18 cellular contexts compared by ENCODE assay signal in the genomic region with DNA sequence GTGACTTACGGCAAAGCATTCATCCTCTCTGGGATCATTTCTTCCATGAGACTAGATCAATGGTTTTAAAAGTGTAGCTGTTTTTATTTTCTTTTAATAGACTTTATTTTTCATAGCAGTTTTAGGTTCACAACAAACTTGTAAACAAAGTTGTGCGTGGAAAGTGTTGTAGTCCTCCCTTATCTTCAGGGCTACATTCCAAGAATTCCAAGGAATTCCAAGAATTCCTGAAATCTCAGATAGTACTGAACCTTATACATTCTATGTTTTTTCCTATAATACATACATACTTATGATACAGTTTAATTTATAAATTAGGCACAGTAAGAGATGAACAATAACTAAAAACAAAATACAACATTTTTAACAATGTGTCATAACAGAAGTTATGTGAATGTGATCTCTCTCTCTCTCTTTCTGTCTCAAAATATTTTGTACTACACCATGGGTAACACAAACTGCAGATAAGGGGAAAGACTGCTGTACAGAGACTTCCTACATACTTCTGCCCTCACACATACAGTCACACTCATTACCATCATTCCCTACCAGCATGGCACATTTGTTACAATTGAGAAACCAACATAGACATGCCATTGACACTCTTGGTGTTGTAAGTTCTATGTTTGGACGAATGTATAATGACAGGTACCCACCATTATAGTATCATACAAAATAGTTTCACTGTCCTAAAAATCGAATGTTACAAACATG.
"Had no signal": no experiment of that assay in that cellular context is flagged by ENCODE, and none has a peak within 500 bp of the region (broad histone marks: within the 10 kb centered on the region; RNA-seq: fewer than 3 reads in every experiment).

No MANE protein-coding gene starts in this region.

- H3K4me1 Mint-ChIP-seq: activated CD4-positive, alpha-beta T cell treated with anti-CD3 and anti-CD28 coated beads for 36 hours; brain had no signal

- H3K36me3 Mint-ChIP-seq: activated CD4-positive, alpha-beta memory T cell treated with anti-CD3 and anti-CD28 coated beads for 36 hours; activated naive CD8-positive, alpha-beta T cell; brain had no signal

- H3K27ac ChIP-seq: coronary artery, heart right ventricle, thyroid gland had no signal

- DNase-seq: activated CD4-positive, alpha-beta memory T cell treated with anti-CD3 and anti-CD28 coated beads for 36 hours; activated CD4-positive, alpha-beta T cell treated with anti-CD3 and anti-CD28 coated beads for 36 hours; activated gamma-delta T cell treated with Interleukin-2 at 50 U/mL for 16 hours; activated T-cell treated with anti-CD3 and anti-CD28 coated beads for 4 hours; amniotic stem cell; central memory CD4-positive, alpha-beta T cell; heart right ventricle; nephron progenitor cell; occipital lobe; posterior cingulate gyrus; stimulated activated naive CD4-positive, alpha-beta T cell treated with Interleukin-2 at 50 U/mL for 16 hours; thyroid gland had no signal

- H3K4me3 Mint-ChIP-seq: activated CD4-positive, alpha-beta memory T cell treated with anti-CD3 and anti-CD28 coated beads for 36 hours; activated CD4-positive, alpha-beta T cell treated with anti-CD3 and anti-CD28 coated beads for 36 hours; activated naive CD8-positive, alpha-beta T cell; activated T-helper 1 cell treated with anti-CD3 and anti-CD28 coated beads, Interleukin-12 subunit alpha, Interleukin-12 subunit beta, Interleukin-2, Interleukin-4 antibody, amounts not matched to agents 30 ng/mL and 10 ng/mL and 1 ng/mL, durations not matched to agents 14 hours and 24 hours and 36 hours; brain; nephron progenitor cell; T-helper 2 cell treated with Interferon-gamma antibody and Interleukin-4, amounts not matched to agents 5 μg/mL and 100 μg/mL, for 36 hours had no signal

- H3K27ac Mint-ChIP-seq: activated CD4-positive, alpha-beta memory T cell treated with anti-CD3 and anti-CD28 coated beads for 36 hours; activated CD4-positive, alpha-beta T cell treated with anti-CD3 and anti-CD28 coated beads for 36 hours; activated naive CD8-positive, alpha-beta T cell; activated T-helper 1 cell treated with anti-CD3 and anti-CD28 coated beads, Interleukin-12 subunit alpha, Interleukin-12 subunit beta, Interleukin-2, Interleukin-4 antibody, amounts not matched to agents 30 ng/mL and 10 ng/mL and 1 ng/mL, durations not matched to agents 14 hours and 24 hours and 36 hours; brain; T-helper 2 cell treated with Interferon-gamma antibody and Interleukin-4, amounts not matched to agents 5 μg/mL and 100 μg/mL, for 36 hours had no signal

- ATAC-seq: activated CD4-positive, alpha-beta T cell treated with anti-CD3 and anti-CD28 coated beads for 36 hours; esophagus mucosa; heart right ventricle had no signal

- H3K36me3 ChIP-seq: heart right ventricle, thyroid gland had no signal

- H3K27me3 ChIP-seq: heart right ventricle, thyroid gland had no signal

- H3K4me3 ChIP-seq: coronary artery, heart right ventricle, thyroid gland had no signal

- H3K27me3 Mint-ChIP-seq: activated CD4-positive, alpha-beta memory T cell treated with anti-CD3 and anti-CD28 coated beads for 36 hours; activated CD4-positive, alpha-beta T cell treated with anti-CD3 and anti-CD28 coated beads for 36 hours; activated naive CD8-positive, alpha-beta T cell had no signal

- H3K4me1 ChIP-seq: heart right ventricle, thyroid gland had no signal
